Comparison of ENCODE assay signal across 1 cellular context in genomic region chr4:102696763-102697162, GRCh38.
TF ChIP-seq lines count a peak whose summit lies in the region.

No MANE protein-coding gene starts in this region.

TF ChIP-seq in HepG2, 621 proteins besides CTCF, POLR2A, EP300 and RAD21:
- TF ChIP-seq ZNF609 (CRISPR knock-in tag; IDR thresholded peaks at IDR 0.05; ENCODE audit: borderline replicate concordance) = no peak
- no peak for TF ChIP-seq HOXA5 (CRISPR knock-in tag; IDR thresholded peaks at IDR 0.05)
- TF ChIP-seq SALL1 (CRISPR knock-in tag; IDR thresholded peaks at IDR 0.05) = no peak
- no peak for TF ChIP-seq SPEN (CRISPR knock-in tag; IDR thresholded peaks at IDR 0.05; ENCODE audit: low read depth)
- no peak for TF ChIP-seq ZNF275 (CRISPR knock-in tag; IDR thresholded peaks at IDR 0.05; ENCODE audit: borderline replicate concordance)
- TF ChIP-seq SNAPC5 (CRISPR knock-in tag; IDR thresholded peaks at IDR 0.05; ENCODE audit: borderline replicate concordance) = no peak
- no peak for TF ChIP-seq JUND (CRISPR knock-in tag; IDR thresholded peaks at IDR 0.05)
- no peak for TF ChIP-seq HNF4G (IDR thresholded peaks at IDR 0.05; ENCODE audit: borderline replicate concordance, low read depth, low read length)
- TF ChIP-seq HNF4G (CRISPR knock-in tag; IDR thresholded peaks at IDR 0.05; ENCODE audit: borderline replicate concordance, low read depth) = no peak
- no peak for TF ChIP-seq ZNF75D (CRISPR knock-in tag; IDR thresholded peaks at IDR 0.05; ENCODE audit: borderline replicate concordance)
- TF ChIP-seq NAIF1 (CRISPR knock-in tag; IDR thresholded peaks at IDR 0.05; ENCODE audit: borderline replicate concordance) = no peak
TF ChIP-seq in HepG2: peak in this region for 0.
